1 cellular context compared by ENCODE assay signal in genomic region chr14:80940146-80940545, GRCh38.
TF ChIP-seq lines count a peak whose summit lies in the region.

No MANE protein-coding gene starts in this region.

TF ChIP-seq in HepG2, 621 proteins besides CTCF, POLR2A, EP300 and RAD21:
- TF ChIP-seq MNT (IDR thresholded peaks at IDR 0.05), result peak; percentile 47
- no peak for TF ChIP-seq ARHGAP35 (CRISPR knock-in tag; IDR thresholded peaks at IDR 0.05; ENCODE audit: borderline replicate concordance)
